In genomic region chr12:49069507-49070346, GRCh38 we compare ENCODE assay signal across 8 cellular contexts. TPM values are rescaled to one million over a fixed set of nuclear protein-coding genes. Genes with fewer than 3 reads are reported as not detected.
A peak's percentile ranks its signal among the peaks of the same experiment; 100 is the strongest.
DNase-seq lines count a peak whose midpoint lies in the region; ATAC-seq, FAIRE-seq and TF ChIP-seq lines count a peak whose summit lies in the region.

A gene with protein sequence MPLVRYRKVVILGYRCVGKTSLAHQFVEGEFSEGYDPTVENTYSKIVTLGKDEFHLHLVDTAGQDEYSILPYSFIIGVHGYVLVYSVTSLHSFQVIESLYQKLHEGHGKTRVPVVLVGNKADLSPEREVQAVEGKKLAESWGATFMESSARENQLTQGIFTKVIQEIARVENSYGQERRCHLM (minus strand): TSS chr12:49069979. CDS start chr12:49069785, 194 bp downstream.

- H3K27ac ChIP-seq in ACC112 (ENCODE audit: low read depth, low read length): peak within 1 kb of the TSS; percentile 70

- peaks cover 30% of the 10 kb centered on the region for H3K27me3 Mint-ChIP-seq in brain

- H3K9ac ChIP-seq in iPS-15b (ENCODE audit: low read depth, low read length): peak within 1 kb of the TSS; percentile 62
- H3K9ac ChIP-seq in skeletal muscle satellite cell (ENCODE audit: low read depth, low read length): peak within 1 kb of the TSS; percentile 72

- H3K9me3 Mint-ChIP-seq in brain: no peaks in the 10 kb centered on the region

- peak; percentile 94 for ATAC-seq in GM18861 (IDR thresholded peaks at IDR 0.05; ENCODE audit: unreplicated experiment)
- peak; percentile 97 for ATAC-seq in HG03095 (IDR thresholded peaks at IDR 0.05; ENCODE audit: unreplicated experiment)

- H3K27me3 ChIP-seq in ACC112 (ENCODE audit: insufficient read depth, low read length) (no peaks in the 10 kb centered on the region), iPS-15b (ENCODE audit: control insufficient read depth, insufficient read depth, low read length) (peaks cover 25% of the 10 kb centered on the region), skeletal muscle satellite cell (ENCODE audit: control insufficient read depth, insufficient read depth, low read length) (no peaks in the 10 kb centered on the region)

- peak; percentile 67 for FAIRE-seq in TTC549 (lab: Jason Lieb, UNC)

- H3K4me3 ChIP-seq in ACC112 (ENCODE audit: low read depth, low read length): peak within 1 kb of the TSS; percentile 99
- H3K4me3 ChIP-seq in iPS-15b (ENCODE audit: low read depth, low read length): peak within 1 kb of the TSS; percentile 82
- H3K4me3 ChIP-seq in skeletal muscle satellite cell (ENCODE audit: low read length): peak within 1 kb of the TSS; percentile 77

- peak in 1 of 2 experiments; percentile 36 for TF ChIP-seq CTCF in brain (conservative IDR thresholded peaks at IDR 0.05)

- peak within 1 kb of the TSS; percentile 82 for H3K4me2 ChIP-seq in skeletal muscle satellite cell (ENCODE audit: low read length)

- H3K4me1 ChIP-seq in ACC112 (ENCODE audit: control insufficient read depth, insufficient read depth, low read length, unreplicated experiment) (peaks cover 6% of the 10 kb centered on the region), iPS-15b (ENCODE audit: control insufficient read depth, insufficient read depth, low read length) (peaks cover 5% of the 10 kb centered on the region), skeletal muscle satellite cell (ENCODE audit: control insufficient read depth, insufficient read depth, low read length) (peaks cover 11% of the 10 kb centered on the region)

- H3K36me3 ChIP-seq in ACC112 (ENCODE audit: insufficient read depth, low read length): no peaks in the 10 kb centered on the region; the same call in 1 of the 2 replicates
- H3K36me3 ChIP-seq in iPS-15b (ENCODE audit: control insufficient read depth, insufficient read depth, low read length): no peaks in the 10 kb centered on the region
- no peaks in the 10 kb centered on the region for H3K36me3 ChIP-seq in skeletal muscle satellite cell (ENCODE audit: insufficient read depth, low read length)

- peaks cover 19% of the 10 kb centered on the region for H3K4me1 Mint-ChIP-seq in brain

- peak; percentile 97 for DNase-seq in NCI-H2107 treated with DMSO at 0.1 percent for 48 hours (lab: John Stamatoyannopoulos, UW; ENCODE audit: unreplicated experiment)

- peak within 1 kb of the TSS; percentile 87 to 95 (median 90) for H3K4me3 Mint-ChIP-seq in brain

- H3K36me3 Mint-ChIP-seq in brain: no peaks in the 10 kb centered on the region

- no peaks in the 10 kb centered on the region for H3K79me2 ChIP-seq in ACC112 (ENCODE audit: control insufficient read depth, insufficient read depth, low read length, unreplicated experiment)

- peak within 1 kb of the TSS; percentile 98 for H2AFZ ChIP-seq in ACC112 (ENCODE audit: low read length, unreplicated experiment)

- H3K9me3 ChIP-seq in iPS-15b (ENCODE audit: control insufficient read depth, insufficient read depth, low read length) (no peaks in the 10 kb centered on the region), skeletal muscle satellite cell (replicated peaks; ENCODE audit: low read length) (no peaks in the 10 kb centered on the region)

- H3K27ac Mint-ChIP-seq in brain: peak within 1 kb of the TSS; percentile 75 to 83 (median 81)

RNA-seq across cellular contexts. Expression of the gene that starts here (rescaled TPM):
- polyA plus RNA-seq in brain (ENCODE audit: insufficient read depth, low read depth, low replicate concordance): 5.9 TPM
- total RNA-seq in skeletal muscle satellite cell (2012; rRNA removed): 0.44 and 0.51 TPM in 2 replicates

Comparison
In these comparisons a context has a peak if more than half of its experiments do, and no peak if none do; other contexts are left out.
1. Peak in every context shown above with its lines: DNase-seq, ATAC-seq, H3K4me3 ChIP-seq and H3K27ac ChIP-seq.